ENCODE assay signal across 20 cellular contexts in genomic region chr21:28734522-28735175, GRCh38.
"Had no signal": no experiment of that assay in that cellular context is flagged by ENCODE, and none has a peak within 500 bp of the region (broad histone marks: within the 10 kb centered on the region; RNA-seq: fewer than 3 reads in every experiment).

No MANE protein-coding gene starts in this region.

- H3K4me3 ChIP-seq: colonic mucosa, heart left ventricle, left lung, mucosa of descending colon, ovary, sigmoid colon, stomach, testis, upper lobe of right lung had no signal

- H3K9me3 ChIP-seq: colonic mucosa, left lung, mucosa of descending colon, ovary, sigmoid colon, testis, upper lobe of right lung had no signal

- FAIRE-seq: frontal cortex had no signal

- H3K27ac ChIP-seq: colonic mucosa, heart left ventricle, left lung, ovary, sigmoid colon, stomach, testis, upper lobe of right lung had no signal

- H3K4me1 ChIP-seq: colonic mucosa, left lung, stomach, upper lobe of right lung had no signal

- ATAC-seq: activated CD8-positive, alpha-beta T cell treated with anti-CD3 and anti-CD28 coated beads, Interleukin-2, amount 10 ng/mL, durations not matched to agents 7 days and 5 days; activated T-cell treated with anti-CD3 and anti-CD28 coated beads, Interleukin-2, amount 50 U/mL, for 72 hours; heart left ventricle; left lung; mucosa of descending colon; naive thymus-derived CD4-positive, alpha-beta T cell; upper lobe of right lung had no signal

- H3K27me3 ChIP-seq: colonic mucosa, heart left ventricle, left lung, ovary, sigmoid colon, stomach, testis, upper lobe of right lung had no signal

- DNase-seq: activated B cell treated with CpG ODN at 0.5 μM for 24 hours; activated CD4-positive, alpha-beta T cell treated with anti-CD3 and anti-CD28 coated beads for 48 hours; activated CD8-positive, alpha-beta memory T cell treated with anti-CD3 and anti-CD28 coated beads, Interleukin-2, amount 50 U/mL, for 48 hours; activated CD8-positive, alpha-beta T cell treated with anti-CD3 and anti-CD28 coated beads, Interleukin-2, amount 10 ng/mL, durations not matched to agents 7 days and 5 days; activated gamma-delta T cell; activated T-cell treated with anti-CD3 and anti-CD28 coated beads, Interleukin-2, amount 50 U/mL, for 72 hours; amniotic stem cell; central memory CD4-positive, alpha-beta T cell; colonic mucosa; heart left ventricle; left lung; mucosa of descending colon; naive thymus-derived CD4-positive, alpha-beta T cell; ovary; sigmoid colon; stimulated activated CD4-positive, alpha-beta T cell treated with anti-CD3 and anti-CD28 coated beads, Interleukin-2, amount 100 ng/mL, for 24 hours; stomach; testis; upper lobe of right lung had no signal

- H3K36me3 ChIP-seq: colonic mucosa, heart left ventricle, left lung, ovary, sigmoid colon, stomach, upper lobe of right lung had no signal
